Comparison of ENCODE assay signal across 8 cellular contexts in genomic region chr18:62596145-62597005, GRCh38.
DNase-seq lines count a peak whose midpoint lies in the region; ATAC-seq and TF ChIP-seq lines count a peak whose summit lies in the region.

No MANE protein-coding gene starts in this region.

- no peaks in the 10 kb centered on the region for H3K4me1 Mint-ChIP-seq in endodermal cell
- H3K4me1 Mint-ChIP-seq in mesothelial cell of epicardium = no peaks in the 10 kb centered on the region

- 4 to 5% methylated on average over 36 to 90 of the region's 90 CpGs for WGBS in endodermal cell (ENCODE audit: insufficient coverage in 1 of 2, insufficient read length in 1 of 2), 2 experiments
- WGBS in aorta, 2 donors = 1% methylated on average over 85 to 90 of the region's 90 CpGs

- H3K9me3 Mint-ChIP-seq in endodermal cell (peaks cover 9% of the 10 kb centered on the region), mesothelial cell of epicardium (peaks cover 14% of the 10 kb centered on the region)

- H3K27me3 ChIP-seq in endodermal cell (ENCODE audit: control insufficient read depth, insufficient read depth, low read length, poor library complexity, severe bottlenecking) (peaks cover 57% of the 10 kb centered on the region), aorta (ENCODE audit: control insufficient read depth in 1 of 2, insufficient read depth in 2 of 2, low read length in 1 of 2) (no peaks in the 10 kb centered on the region)

- H3K9ac ChIP-seq in endodermal cell (ENCODE audit: extremely low read depth, low read length, poor library complexity, severe bottlenecking) = peak overlapping the region; percentile 20

- H3K36me3 ChIP-seq in endodermal cell (ENCODE audit: control insufficient read depth, insufficient read depth, low read length) (no peaks in the 10 kb centered on the region), aorta (ENCODE audit: control insufficient read depth in 1 of 2, insufficient read depth in 2 of 2, low read length in 1 of 2) (no peaks in the 10 kb centered on the region)

- DNase-seq in Right ventricle myocardium inferior (ENCODE audit: missing footprints) (no peak), cardiac septum (ENCODE audit: low spot score) (no peak), endodermal cell (peak; percentile 73), mesothelial cell of epicardium (ENCODE audit: low spot score in 2 of 2, unreplicated experiment in 2 of 2) (peak; percentile 37 to 64), aorta (no peak), HuH-7 (ENCODE audit: low spot score) (no peak), NOMO-1 (lab: John Stamatoyannopoulos, UW; ENCODE audit: unreplicated experiment in 2 of 2) (no peak)

- H3K9me3 ChIP-seq in endodermal cell (ENCODE audit: control insufficient read depth, low read length) = peaks cover 6% of the 10 kb centered on the region
- H3K9me3 ChIP-seq in aorta (ENCODE audit: control insufficient read depth, low read length) = no peaks in the 10 kb centered on the region

- H3K27me3 Mint-ChIP-seq in endodermal cell (ENCODE audit: insufficient read depth) (peaks cover 56% of the 10 kb centered on the region), mesothelial cell of epicardium (ENCODE audit: low read depth) (peaks cover 58% of the 10 kb centered on the region)

- peak overlapping the region; percentile 76 for H3K4me3 ChIP-seq in endodermal cell (ENCODE audit: low read length)
- H3K4me3 ChIP-seq in aorta (ENCODE audit: low read length in 2 of 2) = peak overlapping the region in 1 of 2 donors; percentile 31

- H3K4me3 Mint-ChIP-seq in endodermal cell = peak overlapping the region; percentile 60
- H3K4me3 Mint-ChIP-seq in mesothelial cell of epicardium = peak overlapping the region; percentile 72

- H3K27ac Mint-ChIP-seq in endodermal cell = no peak overlapping the region
- H3K27ac Mint-ChIP-seq in mesothelial cell of epicardium = no peak overlapping the region

- H3K4me1 ChIP-seq in endodermal cell (ENCODE audit: control insufficient read depth, insufficient read depth, low read length) (no peaks in the 10 kb centered on the region), aorta (ENCODE audit: control insufficient read depth in 1 of 2, insufficient read depth in 2 of 2, low read length in 2 of 2) (no peaks in the 10 kb centered on the region)

- intact Hi-C loops in Right ventricle myocardium inferior (cut with DNase I) = no loop called here
- intact Hi-C loops in cardiac septum (cut with DNase I) = no loop called here
- intact Hi-C loops in aorta (cut with DNase I) = no loop called here

- no peaks in the 10 kb centered on the region for H3K36me3 Mint-ChIP-seq in endodermal cell (ENCODE audit: low read depth)
- H3K36me3 Mint-ChIP-seq in mesothelial cell of epicardium = no peaks in the 10 kb centered on the region

- TF ChIP-seq CTCF in endodermal cell (conservative IDR thresholded peaks at IDR 0.05) (no peak), mesothelial cell of epicardium (IDR thresholded peaks at IDR 0.05; ENCODE audit: unreplicated experiment) (no peak)

- H3K27ac ChIP-seq in endodermal cell (ENCODE audit: low read depth, low read length) (no peak overlapping the region), aorta (ENCODE audit: low read depth in 1 of 2, low read length in 2 of 2) (no peak overlapping the region)

- ATAC-seq in Right ventricle myocardium inferior (peak; percentile 62), aorta (ENCODE audit: low FRiP score) (peak; percentile 33), HG03460 (IDR thresholded peaks at IDR 0.05; ENCODE audit: unreplicated experiment) (no peak)

Comparison
In these comparisons a context has a peak if more than half of its experiments do, and no peak if none do; other contexts are left out.
1. DNase-seq: peak in endodermal cell (single experiment) and mesothelial cell of epicardium (2 of 2); none in Right ventricle myocardium inferior (single experiment), cardiac septum (single experiment), aorta (0 of 2), HuH-7 (single experiment) and NOMO-1 (0 of 2).